Comparison of ENCODE assay signal across 13 cellular contexts in the genomic region with DNA sequence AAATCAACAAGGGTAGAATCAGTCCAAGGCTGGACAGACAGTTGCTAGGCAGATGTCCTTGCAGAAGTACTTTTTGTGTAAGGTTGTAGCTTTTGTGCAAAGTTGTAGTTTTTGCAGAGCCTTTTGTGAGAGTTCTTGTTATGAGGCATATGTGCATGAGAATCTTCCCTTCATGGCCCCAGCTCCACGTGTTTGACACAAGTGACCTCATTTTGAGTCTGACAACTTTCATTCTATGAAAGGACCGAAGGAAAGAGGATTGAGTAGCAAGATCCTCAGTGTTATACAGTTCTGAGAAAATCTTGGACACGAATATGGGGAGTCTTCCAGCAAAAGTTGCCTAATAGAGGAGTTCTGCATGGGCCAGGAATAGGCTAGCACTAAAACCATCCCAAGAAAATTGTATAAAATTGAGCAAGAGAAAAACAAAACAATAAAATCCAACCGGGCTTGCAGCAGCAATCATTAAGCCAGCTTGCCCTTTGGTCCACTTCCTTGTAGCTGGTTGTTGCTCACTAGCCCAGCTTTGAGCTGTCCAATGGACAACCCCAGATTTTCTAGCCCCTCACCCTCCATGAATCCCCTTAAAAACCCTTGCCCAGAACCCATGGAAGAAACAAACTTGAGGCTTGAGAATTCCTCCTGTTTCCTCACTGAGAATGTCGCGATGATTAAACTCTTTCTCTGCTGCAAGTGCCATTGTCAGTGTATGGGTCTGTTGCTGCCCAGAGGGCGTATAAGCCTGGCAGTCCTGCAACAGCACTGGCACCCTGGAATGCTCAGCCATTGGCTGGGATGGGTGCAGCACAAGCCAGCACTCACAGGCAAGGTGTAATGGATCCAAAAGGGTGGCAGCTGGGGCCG. TPM values are rescaled to one million over a fixed set of nuclear protein-coding genes. Genes with fewer than 3 reads are reported as not detected.
DNase-seq lines count a peak whose midpoint lies in the region; ATAC-seq and TF ChIP-seq lines count a peak whose summit lies in the region.
"Had no signal": no experiment of that assay in that cellular context is flagged by ENCODE, and none has a peak within 500 bp of the region (broad histone marks: within the 10 kb centered on the region; RNA-seq: fewer than 3 reads in every experiment).

No MANE protein-coding gene starts in this region.

- H3K4me3 ChIP-seq in right atrium auricular region (no peak overlapping the region), aorta (ENCODE audit: low read length in 2 of 2) (no peak overlapping the region)

- intact Hi-C loops in Right ventricle myocardium superior (cut with DNase I) (no loop called here), aorta (cut with DNase I) (no loop called here)

- H3K4me1 ChIP-seq in right atrium auricular region (peaks cover 0 to 11% of the 10 kb centered on the region in 2 donors), aorta (ENCODE audit: control insufficient read depth in 1 of 2, insufficient read depth in 2 of 2, low read length in 2 of 2) (no peaks in the 10 kb centered on the region)

- no peak overlapping the region for H3K27ac ChIP-seq in right atrium auricular region
- H3K27ac ChIP-seq in aorta (ENCODE audit: low read depth in 1 of 2, low read length in 2 of 2): no peak overlapping the region
- H3K27ac ChIP-seq: brain microvascular endothelial cell, HL-60 had no signal

- no peak for TF ChIP-seq CTCF in right atrium auricular region (IDR thresholded peaks at IDR 0.05)

- no peaks in the 10 kb centered on the region for H3K27me3 ChIP-seq in right atrium auricular region
- H3K27me3 ChIP-seq in aorta (ENCODE audit: control insufficient read depth in 1 of 2, insufficient read depth in 2 of 2, low read length in 1 of 2): no peaks in the 10 kb centered on the region
- H3K27me3 ChIP-seq: brain microvascular endothelial cell had no signal

- DNase-seq in Right ventricle myocardium superior (peak; percentile 50), right atrium auricular region (ENCODE audit: low spot score) (no peak), mucosa of gallbladder (ENCODE audit: low spot score) (peak; percentile 51), aorta (no peak), DMS114 treated with DMSO at 0.1 percent for 48 hours (lab: John Stamatoyannopoulos, UW; ENCODE audit: unreplicated experiment) (no peak)
- DNase-seq: activated T-cell treated with anti-CD3 and anti-CD28 coated beads for 4 hours, brain microvascular endothelial cell, HFFc6, NCI-H1105 treated with DMSO at 0.1 percent for 48 hours had no signal

- 81 to 83% methylated on average over 8 of the region's 8 CpGs for WGBS in aorta, 2 donors

- ATAC-seq in Right ventricle myocardium superior (ENCODE audit: poor library complexity) (peak; percentile 79), esophagus mucosa (peak; percentile 68), aorta (ENCODE audit: low FRiP score) (peak; percentile 85), HG02588 (IDR thresholded peaks at IDR 0.05; ENCODE audit: unreplicated experiment) (no peak), HG02610 (IDR thresholded peaks at IDR 0.05; ENCODE audit: unreplicated experiment) (no peak)

- H3K9me3 ChIP-seq in right atrium auricular region (no peaks in the 10 kb centered on the region), aorta (ENCODE audit: control insufficient read depth, low read length) (no peaks in the 10 kb centered on the region)

- no peaks in the 10 kb centered on the region for H3K36me3 ChIP-seq in right atrium auricular region
- H3K36me3 ChIP-seq in aorta (ENCODE audit: control insufficient read depth in 1 of 2, insufficient read depth in 2 of 2, low read length in 1 of 2): no peaks in the 10 kb centered on the region
- H3K36me3 ChIP-seq: brain microvascular endothelial cell had no signal

RNA-seq across cellular contexts. Expression of a gene that starts 6.5 kb away (rescaled TPM):
- total RNA-seq in Right ventricle myocardium superior (2.3 TPM), right atrium auricular region (1 to 10 TPM; 3.1 to 3.9 TPM), esophagus mucosa (3.4 TPM), mucosa of gallbladder (9.0 TPM), aorta (10 to 100 TPM; 12.1 to 13.6 TPM)
- 1 to 10 TPM; 2.7 to 3.6 TPM for polyA plus RNA-seq in aorta

RNA-seq across cellular contexts. Expression of a gene that starts 37.8 kb away (rescaled TPM):
- total RNA-seq in Right ventricle myocardium superior (32.9 TPM), right atrium auricular region (10 to 100 TPM; 10.8 to 14.0 TPM), esophagus mucosa (4.9 TPM), mucosa of gallbladder (17.6 TPM), aorta (10 to 100 TPM in 1 of 2 donors, 1 to 10 TPM in 1; 7.4 to 13.6 TPM)
- polyA plus RNA-seq in aorta: 10 to 100 TPM; 10.6 to 19.4 TPM

Comparison
In these comparisons a context has a peak if more than half of its experiments do, and no peak if none do; other contexts are left out.
1. DNase-seq: peak in Right ventricle myocardium superior (single experiment) and mucosa of gallbladder (single experiment); none in right atrium auricular region (single experiment), aorta (0 of 2) and DMS114 treated with DMSO at 0.1 percent for 48 hours (single experiment).
2. ATAC-seq: peak in Right ventricle myocardium superior (single experiment), esophagus mucosa (single experiment) and aorta (single experiment); none in HG02588 (single experiment) and HG02610 (single experiment).